Comparison of ENCODE assay signal across 8 cellular contexts in genomic region chr2:32064021-32064678, GRCh38. TPM values are rescaled to one million over a fixed set of nuclear protein-coding genes. Genes with fewer than 3 reads are reported as not detected.
DNase-seq lines count a peak whose midpoint lies in the region; ATAC-seq, FAIRE-seq and TF ChIP-seq lines count a peak whose summit lies in the region.

No MANE protein-coding gene starts in this region.

- no peaks in the 10 kb centered on the region for H3K36me3 ChIP-seq in mucosa of descending colon (ENCODE audit: low read depth)

- TF ChIP-seq EP300 in A549 (IDR thresholded peaks at IDR 0.05): no peak

- H3K4me3 ChIP-seq in A549 (peak overlapping the region; percentile 76), mucosa of descending colon (peak overlapping the region; percentile 63)

- no peak for TF ChIP-seq POLR2A in A549 (IDR thresholded peaks at IDR 0.05; ENCODE audit: low read length)

- intact Hi-C loops in mucosa of descending colon (cut with DNase I, micrococcal nuclease): loop anchor here in 1 of 2 donors (2.0 kb wide), 1 partner anchor 101 kb away; the partner anchor contains the start of gene SLC30A6

- H3K9me3 ChIP-seq in A549 (no peaks in the 10 kb centered on the region), mucosa of descending colon (no peaks in the 10 kb centered on the region)

- no peak for TF ChIP-seq RAD21 in A549 (conservative IDR thresholded peaks at IDR 0.05 in 1 of 2, IDR thresholded peaks at IDR 0.05 in 1 of 2)

- H3K4me1 ChIP-seq in A549: peaks cover 18% of the 10 kb centered on the region
- H3K4me1 ChIP-seq in mucosa of descending colon (ENCODE audit: low read depth): peaks cover 5% of the 10 kb centered on the region

- H3K4me2 ChIP-seq in A549: peak overlapping the region; percentile 90

- WGBS in A549 (ENCODE audit: missing lambda C conversion rate): 2% methylated on average over 18 of the region's 41 CpGs

- TF ChIP-seq CTCF in A549 (IDR thresholded peaks at IDR 0.05) (no peak), mucosa of descending colon (IDR thresholded peaks at IDR 0.05) (no peak)

- peak overlapping the region; percentile 85 to 92 for H3K27ac ChIP-seq in A549

- no peak for FAIRE-seq in A549 (lab: Jason Lieb, UNC)

- POLR2A ChIA-PET in A549 (lab: Yijun Ruan, JAX): interaction anchor here (0.9 to 3.4 kb wide), 12 partner anchors 8 to 101 kb away, joined by 3 to 67 read pairs (median 4); partner anchors contain the start of genes DPY30 and SLC30A6

- peak; percentile 1 to 5; a peak in 3 of 6 replicates for ATAC-seq in A549
- peak; percentile 4 for ATAC-seq in GM18502 (IDR thresholded peaks at IDR 0.05; ENCODE audit: poor library complexity, unreplicated experiment)
- ATAC-seq in HG03342 (IDR thresholded peaks at IDR 0.05; ENCODE audit: unreplicated experiment): peak; percentile 5
- ATAC-seq in SK-N-SH treated with all-trans-retinoic acid at 6 μM for 48 hours: peak; percentile 0; the same call in 2 of the 3 replicates
- peak; percentile 6 for ATAC-seq in mucosa of descending colon

- peak in 1 of 2 experiments; percentile 18 for DNase-seq in A549 (ENCODE audit: low read depth in 1 of 2, low spot score in 1 of 2)
- peak; percentile 27 for DNase-seq in effector CD8-positive, alpha-beta T cell (lab: John Stamatoyannopoulos, UW)
- DNase-seq in mucosa of descending colon: peak in 1 of 3 donors; percentile 37
- peak; percentile 46 for DNase-seq in ureter (ENCODE audit: low spot score)
- DNase-seq in SKM-1 (lab: John Stamatoyannopoulos, UW; ENCODE audit: unreplicated experiment): no peak

- CTCF ChIA-PET in A549 (lab: Yijun Ruan, JAX): interaction anchor here (1.0 to 2.4 kb wide), 8 partner anchors 9 to 183 kb away, joined by 3 to 14 read pairs (median 5); partner anchors contain the start of gene DPY30

TF ChIP-seq in A549, 52 proteins besides CTCF, POLR2A, EP300 and RAD21:
- no peak for TF ChIP-seq MAZ (IDR thresholded peaks at IDR 0.05; ENCODE audit: borderline replicate concordance, low read depth, low read length)
- TF ChIP-seq SREBF2 (IDR thresholded peaks at IDR 0.05): no peak
- peak; percentile 9; the same call in 1 of the 3 replicates for TF ChIP-seq BCL3 (IDR thresholded peaks at IDR 0.05)
- peak; percentile 74 for TF ChIP-seq PHF8 (IDR thresholded peaks at IDR 0.05; ENCODE audit: borderline replicate concordance, low read depth)
- no peak for TF ChIP-seq RFX5 (IDR thresholded peaks at IDR 0.05)

TF ChIP-seq in SK-N-SH treated with all-trans-retinoic acid at 6 μM for 48 hours, 23 proteins besides CTCF, POLR2A, EP300 and RAD21:
- TF ChIP-seq OSR1 (CRISPR knock-in tag; IDR thresholded peaks at IDR 0.05): no peak
- no peak for TF ChIP-seq ZC3H10 (CRISPR knock-in tag; IDR thresholded peaks at IDR 0.05)
- no peak for TF ChIP-seq ESRRG (CRISPR knock-in tag; IDR thresholded peaks at IDR 0.05)
- no peak for TF ChIP-seq CSDC2 (CRISPR knock-in tag; IDR thresholded peaks at IDR 0.05)
- no peak for TF ChIP-seq ISL1 (CRISPR knock-in tag; IDR thresholded peaks at IDR 0.05)
- no peak for TF ChIP-seq CSRNP3 (CRISPR knock-in tag; IDR thresholded peaks at IDR 0.05)
- TF ChIP-seq CREB5 (CRISPR knock-in tag; IDR thresholded peaks at IDR 0.05; ENCODE audit: low read depth): no peak
- TF ChIP-seq ZFP3 (CRISPR knock-in tag; IDR thresholded peaks at IDR 0.05): no peak
- TF ChIP-seq TSHZ2 (CRISPR knock-in tag; IDR thresholded peaks at IDR 0.05): no peak
- no peak for TF ChIP-seq TCF4 (CRISPR knock-in tag; IDR thresholded peaks at IDR 0.05; ENCODE audit: borderline replicate concordance)
- no peak for TF ChIP-seq RARB (CRISPR knock-in tag; IDR thresholded peaks at IDR 0.05)
- no peak for TF ChIP-seq BACH2 (CRISPR knock-in tag; IDR thresholded peaks at IDR 0.05; ENCODE audit: borderline replicate concordance)
- TF ChIP-seq ZNF70 (CRISPR knock-in tag; IDR thresholded peaks at IDR 0.05): no peak

RNA-seq across cellular contexts. Expression of gene SPAST, which starts 0.8 kb away (rescaled TPM):
- polyA plus RNA-seq in A549 (2011; rRNA removed): 31.1 and 36.3 TPM in 2 replicates
- polyA plus RNA-seq in A549 (2012; cell fraction: cytosol; rRNA removed): 5.3 and 6.0 TPM in 2 replicates
- polyA plus RNA-seq in A549 (2012; cell fraction: nucleus; rRNA removed): 2.6 and 3.6 TPM in 2 replicates
- 18.3 to 19.1 TPM (median 18.7 TPM) in 3 replicates for polyA plus RNA-seq in A549 (2017; fragmentation: RNase III; extraction: RNeasy Plus Mini Kit Qiagen cat#74134 plus additional on column Dnase treatment)
- polyA minus RNA-seq in A549 (2011; rRNA and poly(A)+ RNA removed): 14.4 and 15.4 TPM in 2 replicates
- total RNA-seq in mucosa of descending colon: 10 to 100 TPM; 17.2 to 18.9 (median 17.2) TPM
- 19.2 TPM for total RNA-seq in ureter

RNA-seq across cellular contexts. Expression of gene DPY30, which starts 24.5 kb away (rescaled TPM):
- polyA plus RNA-seq in A549 (2011; rRNA removed) (176 and 239 TPM in 2 replicates), A549 (2017; fragmentation: RNase III; extraction: RNeasy Plus Mini Kit Qiagen cat#74134 plus additional on column Dnase treatment) (142 to 155 TPM (median 153 TPM) in 3 replicates)
- 108 and 161 TPM in 2 replicates for polyA plus RNA-seq in A549 (2012; cell fraction: cytosol; rRNA removed)
- 33.7 and 52.3 TPM in 2 replicates for polyA plus RNA-seq in A549 (2012; cell fraction: nucleus; rRNA removed)
- polyA minus RNA-seq in A549 (2011; rRNA and poly(A)+ RNA removed): 17.8 and 23.9 TPM in 2 replicates
- total RNA-seq in mucosa of descending colon (10 to 100 TPM; 49.0 to 59.2 (median 49.0) TPM), ureter (45.7 TPM)

RNA-seq across cellular contexts. Expression of gene MEMO1, which starts 53.3 kb away (rescaled TPM):
- polyA plus RNA-seq in A549 (2011; rRNA removed): 72.9 and 87.0 TPM in 2 replicates
- polyA plus RNA-seq in A549 (2012; cell fraction: cytosol; rRNA removed): 67.5 and 84.5 TPM in 2 replicates
- 39.3 and 39.5 TPM in 2 replicates for polyA plus RNA-seq in A549 (2012; cell fraction: nucleus; rRNA removed)
- polyA plus RNA-seq in A549 (2017; fragmentation: RNase III; extraction: RNeasy Plus Mini Kit Qiagen cat#74134 plus additional on column Dnase treatment): 77.3 to 91.6 TPM (median 80.2 TPM) in 3 replicates
- 44.7 and 54.5 TPM in 2 replicates for polyA minus RNA-seq in A549 (2011; rRNA and poly(A)+ RNA removed)
- 10 to 100 TPM; 28.6 to 46.4 (median 29.2) TPM for total RNA-seq in mucosa of descending colon
- total RNA-seq in ureter: 58.0 TPM
